ENCODE assay signal across 11 cellular contexts in the genomic region with DNA sequence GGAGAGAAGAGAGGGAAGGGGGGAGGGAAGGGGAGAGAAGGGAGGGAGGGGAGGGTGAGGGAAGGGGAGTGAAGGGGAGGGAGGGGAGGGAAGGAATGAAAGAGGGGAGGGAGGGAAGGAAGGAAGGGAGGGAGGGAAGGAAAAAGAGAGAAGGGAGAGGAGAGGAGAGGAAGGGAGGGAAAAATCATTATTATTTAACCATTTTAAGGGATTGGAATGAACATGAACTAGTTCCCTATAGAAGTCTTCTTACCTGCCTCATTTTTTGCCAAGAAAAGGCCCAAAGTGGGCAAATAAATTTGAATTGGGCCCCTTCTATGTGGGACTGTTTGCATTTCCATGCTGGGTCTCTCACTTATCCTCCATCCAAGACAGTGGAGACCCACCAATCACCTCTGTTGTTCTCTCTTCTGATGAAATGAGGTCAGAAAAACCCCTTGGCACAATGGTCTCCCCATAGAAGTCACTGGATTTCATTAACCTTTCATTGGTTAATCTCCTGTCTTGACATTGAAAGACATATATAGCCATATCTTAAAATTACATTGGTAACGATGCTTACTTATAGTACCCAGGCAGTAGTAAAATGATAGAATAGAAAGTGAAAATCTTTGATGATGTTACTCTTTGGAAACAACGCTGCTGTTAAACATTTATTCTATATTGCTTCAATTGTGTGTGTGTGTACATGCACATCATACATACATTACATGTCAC.
"Had no signal": no experiment of that assay in that cellular context is flagged by ENCODE, and none has a peak within 500 bp of the region (broad histone marks: within the 10 kb centered on the region; RNA-seq: fewer than 3 reads in every experiment).

No MANE protein-coding gene starts in this region.

- DNase-seq: GM23248, GOT3, H7, HFFc6, IMR-90, Karpas-422, KBM-7 had no signal

- H3K27ac ChIP-seq: GM23248, HL-60, KMS-11 had no signal

- H3K4me1 ChIP-seq: HAP-1 had no signal

- H3K4me3 Mint-ChIP-seq: HFFc6 had no signal

- H3K27ac Mint-ChIP-seq: HFFc6 had no signal

- H3K4me3 ChIP-seq: GM23248, HAP-1 had no signal

- H3K9me3 Mint-ChIP-seq: HFFc6 had no signal

- ATAC-seq: HCT116 had no signal

- H3K9me3 ChIP-seq: HAP-1 had no signal

- H3K36me3 ChIP-seq: HAP-1 had no signal
